In genomic region chr11:96483550-96483949, GRCh38 we compare ENCODE assay signal across 29 cellular contexts.
"Had no signal": no experiment of that assay in that cellular context is flagged by ENCODE, and none has a peak within 500 bp of the region (broad histone marks: within the 10 kb centered on the region; RNA-seq: fewer than 3 reads in every experiment).

No MANE protein-coding gene starts in this region.

- DNase-seq: activated B cell treated with CpG ODN at 0.5 μM for 24 hours; activated CD4-positive, alpha-beta memory T cell treated with anti-CD3 and anti-CD28 coated beads, Interleukin-2, amount 10 ng/mL, durations not matched to agents 7 days and 5 days; activated CD4-positive, alpha-beta T cell treated with anti-CD3 and anti-CD28 coated beads for 4 hours; activated CD4-positive, CD25-positive, alpha-beta regulatory T cell treated with anti-CD3 and anti-CD28 coated beads, Interleukin-2, amount 50 U/mL, for 72 hours; activated CD8-positive, alpha-beta memory T cell treated with anti-CD3 and anti-CD28 coated beads for 24 hours; activated CD8-positive, alpha-beta memory T cell treated with anti-CD3 and anti-CD28 coated beads, Interleukin-2, amount 10 ng/mL, durations not matched to agents 7 days and 5 days; activated CD8-positive, alpha-beta memory T cell treated with anti-CD3 and anti-CD28 coated beads, Interleukin-2, amount 50 U/mL, for 48 hours; activated effector memory CD4-positive, alpha-beta T cell treated with Interleukin-2 at 50 U/mL for 16 hours; activated naive CD4-positive, alpha-beta T cell treated with anti-CD3 and anti-CD28 coated beads, Interleukin-2, amount 50 U/mL, for 16 hours; activated naive CD8-positive, alpha-beta T cell treated with anti-CD3 and anti-CD28 coated beads, Interleukin-2, amount 10 ng/mL, durations not matched to agents 7 days and 5 days; activated T-cell treated with anti-CD3 and anti-CD28 coated beads, Interleukin-2, amount 50 U/mL, for 48 hours; body of pancreas; NCI-H1105; NCI-H1417 treated with DMSO at 0.1 percent for 48 hours; NCI-H187 treated with DMSO at 0.1 percent for 48 hours; NCI-H2081 treated with DMSO at 0.1 percent for 48 hours; NCI-H226; NCI-H524 treated with DMSO at 0.1 percent for 48 hours; PC-3; Peyer's patch; RPMI8226; SHP77 treated with DMSO at 0.1 percent for 48 hours; SW 1271; T-helper 1 cell; T-helper 2 cell; T-helper 9 cell had no signal

- H3K27ac ChIP-seq: body of pancreas, breast epithelium, Peyer's patch, SJSA1, VCaP had no signal

- H3K9me3 ChIP-seq: body of pancreas, breast epithelium, Peyer's patch, SJSA1 had no signal

- H3K27ac Mint-ChIP-seq: activated B cell treated with CpG ODN at 0.5 μM for 24 hours; activated CD4-positive, alpha-beta memory T cell treated with anti-CD3 and anti-CD28 coated beads, Interleukin-2, amount 10 ng/mL, durations not matched to agents 7 days and 5 days; activated CD8-positive, alpha-beta memory T cell treated with anti-CD3 and anti-CD28 coated beads, Interleukin-2, amount 10 ng/mL, durations not matched to agents 7 days and 5 days; activated naive CD8-positive, alpha-beta T cell treated with anti-CD3 and anti-CD28 coated beads, Interleukin-2, amount 10 ng/mL, durations not matched to agents 7 days and 5 days had no signal

- H3K36me3 Mint-ChIP-seq: activated CD8-positive, alpha-beta memory T cell treated with anti-CD3 and anti-CD28 coated beads, Interleukin-2, amount 10 ng/mL, durations not matched to agents 7 days and 5 days; activated naive CD8-positive, alpha-beta T cell treated with anti-CD3 and anti-CD28 coated beads, Interleukin-2, amount 10 ng/mL, durations not matched to agents 7 days and 5 days had no signal

- H3K4me1 Mint-ChIP-seq: activated B cell treated with CpG ODN at 0.5 μM for 24 hours; activated CD4-positive, alpha-beta memory T cell treated with anti-CD3 and anti-CD28 coated beads, Interleukin-2, amount 10 ng/mL, durations not matched to agents 7 days and 5 days; activated CD8-positive, alpha-beta memory T cell treated with anti-CD3 and anti-CD28 coated beads, Interleukin-2, amount 10 ng/mL, durations not matched to agents 7 days and 5 days; activated naive CD8-positive, alpha-beta T cell treated with anti-CD3 and anti-CD28 coated beads, Interleukin-2, amount 10 ng/mL, durations not matched to agents 7 days and 5 days had no signal

- H3K4me3 Mint-ChIP-seq: activated B cell treated with CpG ODN at 0.5 μM for 24 hours; activated CD4-positive, alpha-beta memory T cell treated with anti-CD3 and anti-CD28 coated beads, Interleukin-2, amount 10 ng/mL, durations not matched to agents 7 days and 5 days; activated CD8-positive, alpha-beta memory T cell treated with anti-CD3 and anti-CD28 coated beads, Interleukin-2, amount 10 ng/mL, durations not matched to agents 7 days and 5 days; activated naive CD8-positive, alpha-beta T cell treated with anti-CD3 and anti-CD28 coated beads, Interleukin-2, amount 10 ng/mL, durations not matched to agents 7 days and 5 days had no signal

- H3K9me3 Mint-ChIP-seq: activated B cell treated with CpG ODN at 0.5 μM for 24 hours; activated CD4-positive, alpha-beta memory T cell treated with anti-CD3 and anti-CD28 coated beads, Interleukin-2, amount 10 ng/mL, durations not matched to agents 7 days and 5 days; activated naive CD8-positive, alpha-beta T cell treated with anti-CD3 and anti-CD28 coated beads, Interleukin-2, amount 10 ng/mL, durations not matched to agents 7 days and 5 days had no signal

- H3K27me3 ChIP-seq: body of pancreas, breast epithelium, Peyer's patch, SJSA1 had no signal

- H3K36me3 ChIP-seq: breast epithelium, Peyer's patch, SJSA1 had no signal

- H3K4me3 ChIP-seq: body of pancreas, breast epithelium, Peyer's patch, SJSA1 had no signal

- H3K4me1 ChIP-seq: breast epithelium, Peyer's patch had no signal
